22 cellular contexts compared by ENCODE assay signal in genomic region chr22:39224550-39224949, GRCh38. TPM values are rescaled to one million over a fixed set of nuclear protein-coding genes. Genes with fewer than 3 reads are reported as not detected.
DNase-seq lines count a peak whose midpoint lies in the region; ATAC-seq, FAIRE-seq and TF ChIP-seq lines count a peak whose summit lies in the region.
"Had no signal": no experiment of that assay in that cellular context is flagged by ENCODE, and none has a peak within 500 bp of the region (broad histone marks: within the 10 kb centered on the region; RNA-seq: fewer than 3 reads in every experiment).

No MANE protein-coding gene starts in this region.

- H3K23ac ChIP-seq in H1 (ENCODE audit: insufficient read length), result no peak overlapping the region

- peaks cover 4% of the 10 kb centered on the region for H3K4me1 ChIP-seq in right cardiac atrium (ENCODE audit: control insufficient read depth, insufficient read depth, low read length)
- no peaks in the 10 kb centered on the region; the same call in none of the 2 replicates for H3K4me1 ChIP-seq in Panc1 (ENCODE audit: control insufficient read depth, insufficient read depth, low read length)
- H3K4me1 ChIP-seq in H1 (replicated peaks in 1 of 4; ENCODE audit: control insufficient read depth in 3 of 4, insufficient read depth in 4 of 4, low read length in 3 of 4), result peaks cover 0 to 4% (median 2%) of the 10 kb centered on the region in 4 experiments; a peak in 5 of 7 replicates

- no peak overlapping the region for H3K4me3 ChIP-seq in right cardiac atrium (ENCODE audit: low read length)
- H3K4me3 ChIP-seq in Panc1 (ENCODE audit: low read depth in 2 of 2, low read length in 2 of 2), result no peak overlapping the region
- H3K4me3 ChIP-seq in H1 (ENCODE audit: extremely low read depth in 1 of 4, insufficient read depth in 2 of 4, low read depth in 3 of 4, low read length in 4 of 4), result no peak overlapping the region
- H3K4me3 ChIP-seq: BLaER1 had no signal

- H4K5ac ChIP-seq in H1 (ENCODE audit: insufficient read length, low read depth, low read length), result no peak overlapping the region

- no TSS peak for BruUV-seq in Panc1 (replicated peaks; lab: Mats Ljungman, UMichigan)

- H3K27me3 ChIP-seq in right cardiac atrium (ENCODE audit: control insufficient read depth, insufficient read depth) (no peaks in the 10 kb centered on the region), Panc1 (ENCODE audit: control insufficient read depth, insufficient read depth, low read length) (no peaks in the 10 kb centered on the region), H1 (replicated peaks in 1 of 4; ENCODE audit: control insufficient read depth in 3 of 4, extremely low read depth in 1 of 4, insufficient read depth in 3 of 4, low read length in 3 of 4) (no peaks in the 10 kb centered on the region; a peak in 1 of 7 replicates)

- no peak overlapping the region for H2BK15ac ChIP-seq in H1 (ENCODE audit: low read length)

- H3K23me2 ChIP-seq in H1 (ENCODE audit: low read depth, low read length), result peaks cover 8% of the 10 kb centered on the region; the same call in 1 of the 2 replicates

- H2AFZ ChIP-seq in H1 (ENCODE audit: low read length), result no peak overlapping the region

- H4K91ac ChIP-seq in H1 (replicated peaks; ENCODE audit: insufficient read length, low read length), result no peak overlapping the region

- H3K36me3 ChIP-seq in Panc1 (ENCODE audit: control insufficient read depth, insufficient read depth, low read length), result no peaks in the 10 kb centered on the region
- H3K36me3 ChIP-seq in H1 (ENCODE audit: control insufficient read depth in 2 of 4, insufficient read depth in 4 of 4, low read length in 3 of 4), result no peaks in the 10 kb centered on the region
- H3K36me3 ChIP-seq: BLaER1 had no signal

- H3K27ac ChIP-seq in right cardiac atrium (ENCODE audit: low read length) (no peak overlapping the region), Panc1 (ENCODE audit: low read length) (peak overlapping the region; percentile 34; the same call in 1 of the 2 replicates), H1 (ENCODE audit: low read depth, low read length) (no peak overlapping the region)
- H3K27ac ChIP-seq: BLaER1 had no signal

- intact Hi-C loops in right cardiac atrium (cut with DNase I), result no loop called here
- intact Hi-C loops in cardiac septum (cut with DNase I), result no loop called here
- intact Hi-C loops in Panc1 (cut with micrococcal nuclease; ENCODE audit: unreplicated experiment), result no loop called here

- no peak overlapping the region for H3K4me3 Mint-ChIP-seq in stimulated activated memory B cell treated with anti-CD40 and anti-IgM and Interleukin-4, amounts not matched to agents 10 μg/mL and 1 μg/mL and 100 μg/mL, for 72 hours
- H3K4me3 Mint-ChIP-seq: CD4-positive, alpha-beta T cell; IgD-negative memory B cell had no signal

- H3K4me1 Mint-ChIP-seq in stimulated activated memory B cell treated with anti-CD40 and anti-IgM and Interleukin-4, amounts not matched to agents 10 μg/mL and 1 μg/mL and 100 μg/mL, for 72 hours, result peaks cover 6% of the 10 kb centered on the region

- no peaks in the 10 kb centered on the region for H3K79me1 ChIP-seq in H1 (ENCODE audit: low read depth, low read length)

- no peak overlapping the region for H3K18ac ChIP-seq in H1 (ENCODE audit: extremely low read depth, low read length)

- in situ Hi-C loops in Panc1 (cut with HindIII; ENCODE audit: low pct_unique_long_range_greater_than_20kb, low sequenced_read_pairs), result no loop called here

- POLR2A ChIA-PET in Panc1 (lab: Charles Lee) (no interaction called here), H1 (lab: Charles Lee; ENCODE audit: partially characterized antibody) (interaction anchor here (1.2 to 7.1 kb wide), 2 partner anchors 10 to 51 kb away, joined by 3 to 66 read pairs; no protein-coding TSS in a partner anchor)

- no peak for TF ChIP-seq CTCF in Panc1 (IDR thresholded peaks at IDR 0.05)
- no peak for TF ChIP-seq CTCF in H1 (IDR thresholded peaks at IDR 0.05; ENCODE audit: control extremely low read depth in 1 of 3, insufficient read depth in 1 of 3, low read depth in 1 of 3, low read length in 3 of 3)

- no peak overlapping the region for H4K8ac ChIP-seq in H1 (ENCODE audit: extremely low read depth, insufficient read depth, low read length)

- H3K79me2 ChIP-seq in H1 (ENCODE audit: control insufficient read depth in 1 of 2, insufficient read depth in 2 of 2, low read length in 2 of 2), result no peaks in the 10 kb centered on the region

- no peak for TF ChIP-seq POLR2A in H1 (IDR thresholded peaks at IDR 0.05; ENCODE audit: control extremely low read depth in 1 of 2, low read depth in 2 of 2, low read length in 2 of 2)

- H3K27me3 Mint-ChIP-seq in stimulated activated memory B cell treated with anti-CD40 and anti-IgM and Interleukin-4, amounts not matched to agents 10 μg/mL and 1 μg/mL and 100 μg/mL, for 72 hours, result peaks cover 80% of the 10 kb centered on the region
- H3K27me3 Mint-ChIP-seq: CD4-positive, alpha-beta T cell had no signal

- H2BK120ac ChIP-seq in H1 (replicated peaks; ENCODE audit: low read depth, low read length), result no peak overlapping the region

- 0 out of 2 replicates have a peak overlapping the region, but pooled peaks have one; percentile 39 for H2BK12ac ChIP-seq in H1 (ENCODE audit: low read depth, low read length)

- H2BK5ac ChIP-seq in H1 (ENCODE audit: low read depth, low read length), result no peak overlapping the region

- H3K4me2 ChIP-seq in H1 (ENCODE audit: insufficient read depth in 1 of 2, low read depth in 2 of 2, low read length in 2 of 2), result no peak overlapping the region
- H3K4me2 ChIP-seq: BLaER1 had no signal

- 0 out of 2 replicates have a peak overlapping the region, but pooled peaks have one; percentile 2 for H2AK5ac ChIP-seq in H1 (ENCODE audit: low read depth, low read length)

- no peak overlapping the region for H3K14ac ChIP-seq in H1 (ENCODE audit: insufficient read length)

- DNase-seq in right cardiac atrium, result peak in 2 of 3 donors; percentile 1 to 29
- no peak for DNase-seq in cardiac septum (ENCODE audit: low spot score)
- no peak for DNase-seq in Panc1 (ENCODE audit: low read depth, low spot score)
- no peak for DNase-seq in H1 (ENCODE audit: low read depth in 1 of 2, low spot score in 2 of 2)
- no peak for DNase-seq in NCI-H748 (lab: John Stamatoyannopoulos, UW; ENCODE audit: unreplicated experiment)
- DNase-seq in NCI-H1092 treated with DMSO at 0.1 percent for 48 hours (lab: John Stamatoyannopoulos, UW), result no peak
- no peak for DNase-seq in NOMO-1 (lab: John Stamatoyannopoulos, UW; ENCODE audit: unreplicated experiment in 2 of 2)
- DNase-seq: CD4-positive, alpha-beta T cell; DMS153; H7; Karpas-422; NCI-H1417; NCI-H1694 treated with DMSO at 0.1 percent for 48 hours; NCI-H2081 treated with DMSO at 0.1 percent for 48 hours; NCI-H2171 treated with DMSO at 0.1 percent for 48 hours; NCI-H524 treated with DMSO at 0.1 percent for 48 hours; RPMI8226 had no signal

- peaks cover 7% of the 10 kb centered on the region for H3K9me3 Mint-ChIP-seq in stimulated activated memory B cell treated with anti-CD40 and anti-IgM and Interleukin-4, amounts not matched to agents 10 μg/mL and 1 μg/mL and 100 μg/mL, for 72 hours
- H3K9me3 Mint-ChIP-seq: CD4-positive, alpha-beta T cell had no signal

- no peaks in the 10 kb centered on the region for H4K20me1 ChIP-seq in H1 (replicated peaks in 1 of 2; ENCODE audit: control insufficient read depth in 1 of 2, insufficient read depth in 2 of 2, low read length in 2 of 2)

- TF ChIP-seq EP300 in H1 (IDR thresholded peaks at IDR 0.05; ENCODE audit: borderline replicate concordance in 1 of 2, low read depth in 2 of 2, low read length in 2 of 2), result no peak

- CTCF ChIA-PET in Panc1 (lab: Charles Lee) (no interaction called here), H1 (lab: Charles Lee; ENCODE audit: partially characterized antibody) (interaction anchor here (0.9 to 2.0 kb wide), 3 partner anchors 9 to 54 kb away, joined by 3 to 10 read pairs (median 10); no protein-coding TSS in a partner anchor)

- H3K27ac Mint-ChIP-seq in stimulated activated memory B cell treated with anti-CD40 and anti-IgM and Interleukin-4, amounts not matched to agents 10 μg/mL and 1 μg/mL and 100 μg/mL, for 72 hours, result no peak overlapping the region
- H3K27ac Mint-ChIP-seq: CD4-positive, alpha-beta T cell; IgD-negative memory B cell had no signal

- H3K4ac ChIP-seq in H1 (replicated peaks; ENCODE audit: insufficient read length, low read depth, low read length), result no peak overlapping the region

- no peak for TF ChIP-seq RAD21 in H1 (IDR thresholded peaks at IDR 0.05 in 1 of 2, conservative IDR thresholded peaks at IDR 0.05 in 1 of 2; ENCODE audit: low read depth in 2 of 2, low read length in 2 of 2)

- ATAC-seq in right cardiac atrium (no peak), Panc1 (no peak)
- ATAC-seq in stimulated activated memory B cell treated with anti-CD40 and anti-IgM and Interleukin-4, amounts not matched to agents 10 μg/mL and 1 μg/mL and 100 μg/mL, for 72 hours, result peak; percentile 5
- ATAC-seq: SK-N-SH treated with all-trans-retinoic acid at 6 μM for 48 hours had no signal

- no peak overlapping the region for H3K56ac ChIP-seq in H1 (replicated peaks; ENCODE audit: insufficient read length, low read depth, low read length)

- no peak overlapping the region for H3K9ac ChIP-seq in H1 (replicated peaks in 1 of 4; ENCODE audit: extremely low read depth in 1 of 4, low read depth in 3 of 4, low read length in 3 of 4)
- H3K9ac ChIP-seq: BLaER1 had no signal

- WGBS in right cardiac atrium, result 82% methylated on average over 7 of the region's 7 CpGs
- 93% methylated on average over 6 of the region's 7 CpGs; no CpG with 5 or more reads in 1 of the 2 experiments for WGBS in H1 (ENCODE audit: extremely low coverage in 1 of 2, insufficient coverage in 1 of 2, insufficient read length in 1 of 2, insufficient replicate concordance in 2 of 2, low coverage in 1 of 2, low lambda C conversion rate in 2 of 2, missing lambda C conversion rate in 1 of 2), 2 experiments

- no peak overlapping the region for H2BK20ac ChIP-seq in H1 (ENCODE audit: low read length)

- H3K9me3 ChIP-seq in right cardiac atrium (ENCODE audit: control insufficient read depth, low read length) (no peaks in the 10 kb centered on the region), Panc1 (ENCODE audit: control insufficient read depth, insufficient read depth, low read depth, low read length) (no peaks in the 10 kb centered on the region), H1 (ENCODE audit: insufficient read depth in 2 of 2, low read depth in 1 of 2, low read length in 1 of 2) (no peaks in the 10 kb centered on the region)

- no peak for FAIRE-seq in H1 (lab: Jason Lieb, UNC)
- FAIRE-seq: G401.6 had no signal

- no peaks in the 10 kb centered on the region for H3K36me3 Mint-ChIP-seq in stimulated activated memory B cell treated with anti-CD40 and anti-IgM and Interleukin-4, amounts not matched to agents 10 μg/mL and 1 μg/mL and 100 μg/mL, for 72 hours

RNA-seq across cellular contexts. Expression of gene PDGFB, which starts 20.2 kb away (rescaled TPM):
- total RNA-seq in right cardiac atrium (10 to 100 TPM in 3 of 4 donors, 1 to 10 TPM in 1; 9.3 to 82.1 (median 20.6) TPM), cardiac septum (21.2 TPM), Panc1 (2021; ENCODE audit: unreplicated experiment) (78.0 TPM)
- polyA plus RNA-seq in right cardiac atrium (15.4 TPM), H1 (2011; rRNA removed) (3.9 and 5.5 TPM in 2 replicates)
- 109 TPM for polyA plus RNA-seq in Panc1 (2012; ENCODE audit: insufficient read length)
- total RNA-seq in H1 (2021; fragmentation: NEBNext Ultra II Directional; extraction: Animal tissue kit (Norgen Biotek cat#: 25700)), result 8.5 and 9.6 TPM in 2 replicates
- polyA plus RNA-seq in H1 (2011; cell fraction: cytosol; rRNA removed), result 6.1 TPM
- polyA plus RNA-seq in H1 (2011; cell fraction: nucleus; rRNA removed), result 10.9 TPM
- polyA plus RNA-seq in H1 (2012, experiment 1 of 2), result 2.6 to 3.9 TPM (median 3.8 TPM) in 4 replicates
- polyA plus RNA-seq in H1 (2012, experiment 2 of 2), result 4.1 TPM
- 4.9 TPM for polyA plus RNA-seq in H1 (2013, experiment 1 of 2)
- polyA plus RNA-seq in H1 (2013, experiment 2 of 2), result 6.0 TPM
- polyA minus RNA-seq in H1 (2011; rRNA and poly(A)+ RNA removed), result 3.0 and 5.3 TPM in 2 replicates
- polyA minus RNA-seq in H1 (2011; cell fraction: cytosol; rRNA and poly(A)+ RNA removed), result 5.7 TPM
- polyA minus RNA-seq in H1 (2011; cell fraction: nucleus; rRNA and poly(A)+ RNA removed), result 3.5 TPM

Comparison
In these comparisons a context has a peak if more than half of its experiments do, and no peak if none do; other contexts are left out.
1. DNase-seq: peak in right cardiac atrium (2 of 3); none in cardiac septum (single experiment), Panc1 (single experiment), H1 (0 of 2), NCI-H748 (single experiment), NCI-H1092 treated with DMSO at 0.1 percent for 48 hours (single experiment) and NOMO-1 (0 of 2).